In genomic region chr17:57160624-57161023, GRCh38 we compare ENCODE assay signal across 2 cellular contexts.
A peak's percentile ranks its signal among the peaks of the same experiment; 100 is the strongest.
TF ChIP-seq lines count a peak whose summit lies in the region.

No MANE protein-coding gene starts in this region.

TF ChIP-seq in HepG2, 621 proteins besides CTCF, POLR2A, EP300 and RAD21:
- TF ChIP-seq NFYB (CRISPR knock-in tag; IDR thresholded peaks at IDR 0.05): no peak
- no peak for TF ChIP-seq ZNF577 (CRISPR knock-in tag; IDR thresholded peaks at IDR 0.05; ENCODE audit: borderline replicate concordance, low read depth)
- peak; percentile 94 for TF ChIP-seq NFE2L2 (IDR thresholded peaks at IDR 0.05; ENCODE audit: low read length)
- peak; percentile 55 for TF ChIP-seq MAFF (IDR thresholded peaks at IDR 0.05; ENCODE audit: low read depth, low read length)
- TF ChIP-seq MAFK (conservative IDR thresholded peaks at IDR 0.05 in 1 of 2, IDR thresholded peaks at IDR 0.05 in 1 of 2; ENCODE audit: low read length in 2 of 2): peak; percentile 70 to 80
- TF ChIP-seq SP4 (CRISPR knock-in tag; IDR thresholded peaks at IDR 0.05): no peak

TF ChIP-seq in H1, 55 proteins besides CTCF, POLR2A, EP300 and RAD21:
- TF ChIP-seq SRF (IDR thresholded peaks at IDR 0.05; ENCODE audit: low read depth, low read length) (no peak), BACH1 (IDR thresholded peaks at IDR 0.05; ENCODE audit: low read length) (0 out of 2 replicates have a peak, but pooled peaks have one; percentile 13)
